In genomic region chr7:113054272-113054671, GRCh38 we compare ENCODE assay signal across 13 cellular contexts. TPM values are rescaled to one million over a fixed set of nuclear protein-coding genes. Genes with fewer than 3 reads are reported as not detected.
"Had no signal": no experiment of that assay in that cellular context is flagged by ENCODE, and none has a peak within 500 bp of the region (broad histone marks: within the 10 kb centered on the region; RNA-seq: fewer than 3 reads in every experiment).

No MANE protein-coding gene starts in this region.

RNA-seq across cellular contexts. Expression of gene GPR85, which starts 32.4 kb away (rescaled TPM):
- total RNA-seq: activated B cell treated with CpG ODN at 0.5 μM for 24 hours; activated CD4-positive, alpha-beta memory T cell treated with anti-CD3 and anti-CD28 coated beads for 36 hours; activated CD4-positive, alpha-beta memory T cell treated with anti-CD3 and anti-CD28 coated beads, Interleukin-2, amount 10 ng/mL, durations not matched to agents 7 days and 5 days; activated CD4-positive, alpha-beta T cell treated with anti-CD3 and anti-CD28 coated beads for 36 hours; activated CD4-positive, alpha-beta T cell treated with anti-CD3 and anti-CD28 coated beads, Interleukin-2, amount 10 ng/mL, durations not matched to agents 24 days and 14 days; activated CD4-positive, alpha-beta T cell treated with anti-CD3 and anti-CD28 coated beads, Interleukin-2, amount 10 ng/mL, durations not matched to agents 7 days and 5 days; activated CD8-positive, alpha-beta memory T cell treated with anti-CD3 and anti-CD28 coated beads for 36 hours; activated CD8-positive, alpha-beta memory T cell treated with anti-CD3 and anti-CD28 coated beads, Interleukin-2, amount 10 ng/mL, durations not matched to agents 7 days and 5 days; activated CD8-positive, alpha-beta T cell treated with anti-CD3 and anti-CD28 coated beads for 36 hours; activated CD8-positive, alpha-beta T cell treated with anti-CD3 and anti-CD28 coated beads, Interleukin-2, amount 10 ng/mL, durations not matched to agents 7 days and 5 days; T-helper 1 cell treated with Interleukin-12 subunit alpha and Interleukin-12 subunit beta and Interleukin-4 antibody, amounts not matched to agents 30 ng/mL and 1 ng/mL, for 36 hours; T-helper 17 cell; T-helper 2 cell treated with Interferon-gamma antibody and Interleukin-4, amounts not matched to agents 100 ng/mL and 5 ng/mL, for 36 hours had no signal
